In genomic region chr16:14071576-14072271, GRCh38 we compare ENCODE assay signal across 8 cellular contexts. TPM values are rescaled to one million over a fixed set of nuclear protein-coding genes. Genes with fewer than 3 reads are reported as not detected.
A peak's percentile ranks its signal among the peaks of the same experiment; 100 is the strongest.
DNase-seq lines count a peak whose midpoint lies in the region; ATAC-seq and TF ChIP-seq lines count a peak whose summit lies in the region.

No MANE protein-coding gene starts in this region.

- intact Hi-C loops in activated CD4-positive, alpha-beta T cell treated with anti-CD3 and anti-CD28 coated beads, Interleukin-2, amount 10 ng/mL, durations not matched to agents 24 days and 14 days (cut with micrococcal nuclease): loop anchor here (5.0 to 10.0 kb wide), 2 partner anchors 123 to 149 kb away; partner anchors contain the start of gene ERCC4
- intact Hi-C loops in activated CD4-positive, alpha-beta memory T cell treated with anti-CD3 and anti-CD28 coated beads for 36 hours (cut with micrococcal nuclease): loop anchor here (2.0 to 5.0 kb wide), 3 partner anchors 134 to 559 kb away; partner anchors contain the start of gene PARN
- intact Hi-C loops in head of caudate nucleus (cut with DNase I): loop anchor here (10.0 kb wide), 1 partner anchor 113 kb away; no protein-coding TSS in a partner anchor

- CTCF ChIA-PET in activated CD4-positive, alpha-beta memory T cell treated with anti-CD3 and anti-CD28 coated beads for 36 hours (lab: Charles Lee): interaction anchor here (1.4 kb wide), 1 partner anchor 148 kb away, joined by 3 read pairs; no protein-coding TSS in a partner anchor

- H3K9me3 Mint-ChIP-seq in activated CD4-positive, alpha-beta T cell treated with anti-CD3 and anti-CD28 coated beads, Interleukin-2, amount 10 ng/mL, durations not matched to agents 24 days and 14 days: no peaks in the 10 kb centered on the region
- no peaks in the 10 kb centered on the region for H3K9me3 Mint-ChIP-seq in activated CD4-positive, alpha-beta memory T cell treated with anti-CD3 and anti-CD28 coated beads for 36 hours

- H3K4me3 Mint-ChIP-seq in activated CD4-positive, alpha-beta T cell treated with anti-CD3 and anti-CD28 coated beads, Interleukin-2, amount 10 ng/mL, durations not matched to agents 24 days and 14 days: peak overlapping the region; percentile 87
- H3K4me3 Mint-ChIP-seq in activated CD4-positive, alpha-beta memory T cell treated with anti-CD3 and anti-CD28 coated beads for 36 hours: peak overlapping the region; percentile 79

- no peak for TF ChIP-seq CTCF in retinal pigment epithelial cell (conservative IDR thresholded peaks at IDR 0.05; ENCODE audit: low read depth, low read length)

- ATAC-seq in HG02970 (IDR thresholded peaks at IDR 0.05; ENCODE audit: low FRiP score, unreplicated experiment): peak; percentile 22

- peaks cover 10% of the 10 kb centered on the region for H3K4me1 Mint-ChIP-seq in activated CD4-positive, alpha-beta T cell treated with anti-CD3 and anti-CD28 coated beads, Interleukin-2, amount 10 ng/mL, durations not matched to agents 24 days and 14 days
- H3K4me1 Mint-ChIP-seq in activated CD4-positive, alpha-beta memory T cell treated with anti-CD3 and anti-CD28 coated beads for 36 hours (ENCODE audit: low read depth): peaks cover 12% of the 10 kb centered on the region

- POLR2A ChIA-PET in activated CD4-positive, alpha-beta memory T cell treated with anti-CD3 and anti-CD28 coated beads for 36 hours (lab: Charles Lee): no interaction called here

- H3K27ac Mint-ChIP-seq in activated CD4-positive, alpha-beta T cell treated with anti-CD3 and anti-CD28 coated beads, Interleukin-2, amount 10 ng/mL, durations not matched to agents 24 days and 14 days: peak overlapping the region; percentile 71
- peak overlapping the region; percentile 33 for H3K27ac Mint-ChIP-seq in activated CD4-positive, alpha-beta memory T cell treated with anti-CD3 and anti-CD28 coated beads for 36 hours

- H3K36me3 Mint-ChIP-seq in activated CD4-positive, alpha-beta T cell treated with anti-CD3 and anti-CD28 coated beads, Interleukin-2, amount 10 ng/mL, durations not matched to agents 24 days and 14 days (ENCODE audit: low read depth): no peaks in the 10 kb centered on the region
- H3K36me3 Mint-ChIP-seq in activated CD4-positive, alpha-beta memory T cell treated with anti-CD3 and anti-CD28 coated beads for 36 hours: no peaks in the 10 kb centered on the region

- H3K27me3 Mint-ChIP-seq in activated CD4-positive, alpha-beta T cell treated with anti-CD3 and anti-CD28 coated beads, Interleukin-2, amount 10 ng/mL, durations not matched to agents 24 days and 14 days: no peaks in the 10 kb centered on the region
- H3K27me3 Mint-ChIP-seq in activated CD4-positive, alpha-beta memory T cell treated with anti-CD3 and anti-CD28 coated beads for 36 hours: no peaks in the 10 kb centered on the region

- H3K4me3 ChIP-seq in retinal pigment epithelial cell (ENCODE audit: low read length): peak overlapping the region; percentile 82

- no peak for DNase-seq in activated CD4-positive, alpha-beta T cell treated with anti-CD3 and anti-CD28 coated beads, Interleukin-2, amount 10 ng/mL, durations not matched to agents 24 days and 14 days
- DNase-seq in activated CD4-positive, alpha-beta T cell treated with anti-CD3 and anti-CD28 coated beads for 1 hour: no peak
- DNase-seq in activated CD4-positive, alpha-beta memory T cell treated with anti-CD3 and anti-CD28 coated beads for 36 hours: peak; percentile 40
- DNase-seq in head of caudate nucleus: peak in 22 of 42 donors; percentile 6 to 55 (median 24)
- no peak for DNase-seq in retinal pigment epithelial cell (ENCODE audit: low read depth)
- no peak for DNase-seq in ecto neural progenitor cell (ENCODE audit: low spot score)
- DNase-seq in HuH-7 (ENCODE audit: low spot score): no peak

RNA-seq across cellular contexts. Expression of gene MRTFB, which starts 0.6 kb away (rescaled TPM):
- total RNA-seq in activated CD4-positive, alpha-beta T cell treated with anti-CD3 and anti-CD28 coated beads, Interleukin-2, amount 10 ng/mL, durations not matched to agents 24 days and 14 days: 13.1 and 15.0 TPM in 2 replicates
- 1 to 10 TPM; 8.8 to 9.7 TPM for total RNA-seq in activated CD4-positive, alpha-beta memory T cell treated with anti-CD3 and anti-CD28 coated beads for 36 hours

Comparison
In these comparisons a context has a peak if more than half of its experiments do, and no peak if none do; other contexts are left out.
1. DNase-seq: peak in activated CD4-positive, alpha-beta memory T cell treated with anti-CD3 and anti-CD28 coated beads for 36 hours (single experiment) and head of caudate nucleus (22 of 42); none in activated CD4-positive, alpha-beta T cell treated with anti-CD3 and anti-CD28 coated beads, Interleukin-2, amount 10 ng/mL, durations not matched to agents 24 days and 14 days (single experiment), activated CD4-positive, alpha-beta T cell treated with anti-CD3 and anti-CD28 coated beads for 1 hour (single experiment), retinal pigment epithelial cell (single experiment), ecto neural progenitor cell (single experiment) and HuH-7 (single experiment).